In the genomic region with DNA sequence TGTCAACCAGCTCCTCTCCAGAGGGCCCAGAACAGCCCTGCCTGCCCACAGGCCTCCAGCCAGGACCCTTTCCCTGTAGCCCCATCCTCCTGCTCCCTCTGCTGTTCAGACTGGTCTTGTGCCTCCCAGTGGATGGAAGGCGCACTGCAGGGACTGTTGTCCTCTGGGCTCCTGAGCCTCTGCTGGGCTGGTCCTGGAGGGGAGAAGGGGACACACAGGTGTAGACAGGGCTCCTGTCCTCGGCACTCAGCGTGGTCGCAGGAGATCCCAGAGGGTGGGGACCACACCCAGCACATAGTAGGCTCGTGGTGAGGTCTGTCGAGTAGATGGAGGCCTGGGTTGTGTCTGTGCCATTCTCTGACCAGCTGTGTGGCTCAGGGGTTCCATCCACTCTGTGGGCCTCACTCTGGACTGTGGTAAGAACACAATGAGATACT, we compare ENCODE assay signal across 8 cellular contexts.
A peak's percentile ranks its signal among the peaks of the same experiment; 100 is the strongest.
DNase-seq lines count a peak whose midpoint lies in the region; ATAC-seq and TF ChIP-seq lines count a peak whose summit lies in the region.

No MANE protein-coding gene starts in this region.

- H3K27me3 ChIP-seq in BLaER1 (peaks cover 6% of the 10 kb centered on the region; the same call in 1 of the 2 replicates), HAP-1 (ENCODE audit: low read depth) (no peaks in the 10 kb centered on the region), SU-DHL-6 (ENCODE audit: low read length) (no peaks in the 10 kb centered on the region), iPS-20b (ENCODE audit: insufficient read depth, low read length) (peaks cover 21% of the 10 kb centered on the region)

- peaks cover 17% of the 10 kb centered on the region for H3F3A ChIP-seq in SU-DHL-6 (ENCODE audit: insufficient read depth)

- no peaks in the 10 kb centered on the region for H3K9me2 ChIP-seq in SU-DHL-6 (replicated peaks; ENCODE audit: insufficient read depth, low read length)

- DNase-seq in HAP-1 (ENCODE audit: low spot score in 2 of 2) (peak; percentile 25 to 79), astrocyte of the cerebellum (ENCODE audit: low read depth) (no peak)
- DNase-seq in stimulated activated CD4-positive, alpha-beta T cell treated with anti-CD3 and anti-CD28 coated beads, Interleukin-2, amount 100 ng/mL, for 4 hours (ENCODE audit: low read depth), result peak; percentile 26

- ATAC-seq in HG02571 (IDR thresholded peaks at IDR 0.05; ENCODE audit: unreplicated experiment) (no peak), GM18861 (IDR thresholded peaks at IDR 0.05; ENCODE audit: unreplicated experiment) (no peak)

- H3K27ac ChIP-seq in BLaER1 (no peak overlapping the region), SU-DHL-6 (ENCODE audit: low read depth, low read length) (no peak overlapping the region), iPS-20b (ENCODE audit: low read length) (no peak overlapping the region)

- H2AFZ ChIP-seq in SU-DHL-6 (ENCODE audit: low read depth, low read length, severe bottlenecking), result no peak overlapping the region

- H3K4me1 ChIP-seq in BLaER1 (peaks cover 40% of the 10 kb centered on the region), HAP-1 (peaks cover 11% of the 10 kb centered on the region), iPS-20b (ENCODE audit: insufficient read depth, low read length) (peaks cover 36% of the 10 kb centered on the region)

- H3K4me2 ChIP-seq in BLaER1 (peak overlapping the region; percentile 92), SU-DHL-6 (ENCODE audit: low read depth, low read length, poor library complexity, severe bottlenecking) (peak overlapping the region; percentile 59)

- in situ Hi-C loops in HAP-1 (cut with MboI; ENCODE audit: low sequenced_read_pairs), result no loop called here
- in situ Hi-C loops in astrocyte of the cerebellum (cut with HindIII; ENCODE audit: low sequenced_read_pairs), result no loop called here

- no peak overlapping the region for H3K4me3 ChIP-seq in BLaER1
- H3K4me3 ChIP-seq in HAP-1, result no peak overlapping the region
- no peak overlapping the region for H3K4me3 ChIP-seq in SU-DHL-6 (ENCODE audit: insufficient read depth, low read length, poor library complexity, severe bottlenecking)
- H3K4me3 ChIP-seq in astrocyte of the cerebellum (ENCODE audit: low read depth, low read length), result no peak overlapping the region
- H3K4me3 ChIP-seq in iPS-20b (ENCODE audit: low read length), result peak overlapping the region; percentile 69

- TF ChIP-seq CTCF in SU-DHL-6 (IDR thresholded peaks at IDR 0.05; ENCODE audit: insufficient read depth, low read length, poor library complexity, severe bottlenecking), result peak; percentile 97
- peak; percentile 73 for TF ChIP-seq CTCF in astrocyte of the cerebellum (IDR thresholded peaks at IDR 0.05; ENCODE audit: low read depth, low read length, missing control alignments)

- H3K9ac ChIP-seq in BLaER1 (no peak overlapping the region), SU-DHL-6 (ENCODE audit: low read length) (no peak overlapping the region; the same call in 1 of the 2 replicates), iPS-20b (ENCODE audit: low read depth, low read length) (no peak overlapping the region)

- peaks cover 86% of the 10 kb centered on the region for H4K20me1 ChIP-seq in BLaER1
- H4K20me1 ChIP-seq in SU-DHL-6 (ENCODE audit: low read depth, low read length), result peaks cover 27% of the 10 kb centered on the region

- peaks cover 73% of the 10 kb centered on the region for H3K79me2 ChIP-seq in SU-DHL-6 (ENCODE audit: insufficient read depth, low read length)

- peaks cover 8% of the 10 kb centered on the region; the same call in 1 of the 2 replicates for H3K36me3 ChIP-seq in BLaER1
- no peaks in the 10 kb centered on the region for H3K36me3 ChIP-seq in HAP-1 (replicated peaks)
- no peaks in the 10 kb centered on the region for H3K36me3 ChIP-seq in SU-DHL-6 (ENCODE audit: low read length)
- no peaks in the 10 kb centered on the region for H3K36me3 ChIP-seq in iPS-20b (ENCODE audit: insufficient read depth, low read depth, low read length)

- H3K9me3 ChIP-seq in BLaER1 (no peaks in the 10 kb centered on the region), HAP-1 (no peaks in the 10 kb centered on the region), SU-DHL-6 (ENCODE audit: insufficient read depth, low read length) (no peaks in the 10 kb centered on the region), iPS-20b (ENCODE audit: insufficient read depth, low read depth, low read length) (no peaks in the 10 kb centered on the region)
